ENCODE assay signal across 20 cellular contexts in the genomic region with DNA sequence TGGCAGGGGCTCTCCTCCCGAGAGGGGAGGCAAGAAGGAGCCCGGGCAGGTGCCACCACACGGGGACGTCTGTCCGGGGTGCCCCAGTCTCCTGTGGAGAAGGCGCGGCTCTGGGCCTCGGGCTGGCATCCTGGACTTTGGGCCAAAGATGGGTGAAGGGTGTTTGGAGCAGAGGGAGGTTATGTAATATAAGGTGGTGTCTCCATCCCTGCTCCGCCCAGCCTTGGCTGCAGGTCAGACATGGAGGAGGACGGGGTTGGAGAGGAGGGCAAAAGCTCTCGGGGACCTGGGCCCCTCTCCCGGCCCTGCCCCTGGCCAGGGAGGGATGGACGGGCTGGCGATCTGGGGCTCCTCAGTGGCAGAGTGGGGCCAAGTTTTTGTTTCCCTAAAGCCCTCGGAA. TPM values are rescaled to one million over a fixed set of nuclear protein-coding genes. Genes with fewer than 3 reads are reported as not detected.
DNase-seq lines count a peak whose midpoint lies in the region; ATAC-seq, FAIRE-seq and TF ChIP-seq lines count a peak whose summit lies in the region.
"Had no signal": no experiment of that assay in that cellular context is flagged by ENCODE, and none has a peak within 500 bp of the region (broad histone marks: within the 10 kb centered on the region; RNA-seq: fewer than 3 reads in every experiment).

No MANE protein-coding gene starts in this region.

- WGBS in A549 (ENCODE audit: missing lambda C conversion rate): 21% methylated on average over 15 of the region's 15 CpGs
- 21 to 58% (median 31%) methylated on average over 15 of the region's 15 CpGs for WGBS in small intestine, 3 donors

- TF ChIP-seq CTCF in A549 (IDR thresholded peaks at IDR 0.05): no peak
- no peak for TF ChIP-seq CTCF in PC-3 (conservative IDR thresholded peaks at IDR 0.05; ENCODE audit: low read depth, low read length)

- no peak overlapping the region for H3K27ac ChIP-seq in A549
- no peak overlapping the region for H3K27ac ChIP-seq in PC-3 (ENCODE audit: low read length)
- no peak overlapping the region for H3K27ac ChIP-seq in small intestine (ENCODE audit: low read depth in 1 of 2, low read length in 1 of 2)
- H3K27ac ChIP-seq: 22Rv1 had no signal

- no peaks in the 10 kb centered on the region for H3K9me3 ChIP-seq in A549
- H3K9me3 ChIP-seq in PC-3 (ENCODE audit: low read length): no peaks in the 10 kb centered on the region
- H3K9me3 ChIP-seq in small intestine (ENCODE audit: control insufficient read depth, low read depth): no peaks in the 10 kb centered on the region
- H3K9me3 ChIP-seq: HAP-1 had no signal

- DNase-seq in DMS53 (lab: John Stamatoyannopoulos, UW): peak; percentile 23
- DNase-seq in DMS53 treated with DMSO at 0.1 percent for 48 hours (lab: John Stamatoyannopoulos, UW; ENCODE audit: unreplicated experiment): no peak
- no peak for DNase-seq in A549 (ENCODE audit: low read depth in 1 of 2, low spot score in 1 of 2)
- DNase-seq in PC-3: no peak
- DNase-seq in small intestine: peak; percentile 11
- DNase-seq in left colon: no peak
- DNase-seq in A172 (ENCODE audit: low spot score): no peak
- DNase-seq: C1 segment of cervical spinal cord; Calu3; CD4-positive, alpha-beta memory T cell; COR-L47; DND-41; GOT3 had no signal

- H3K4me2 ChIP-seq in A549 (0 out of 3 replicates have a peak overlapping the region, but pooled peaks have one; percentile 7), PC-3 (ENCODE audit: low read length) (no peak overlapping the region)

- no peak for TF ChIP-seq RAD21 in A549 (conservative IDR thresholded peaks at IDR 0.05 in 1 of 2, IDR thresholded peaks at IDR 0.05 in 1 of 2)

- TF ChIP-seq POLR2A in A549 (IDR thresholded peaks at IDR 0.05; ENCODE audit: low read length): no peak

- H4K20me1 ChIP-seq in PC-3 (ENCODE audit: low read length): no peaks in the 10 kb centered on the region

- no peak overlapping the region for H3K4me3 ChIP-seq in A549
- no peak overlapping the region for H3K4me3 ChIP-seq in PC-3 (ENCODE audit: low read length)
- H3K4me3 ChIP-seq in small intestine (ENCODE audit: low read depth in 1 of 2, low read length in 2 of 2): no peak overlapping the region
- H3K4me3 ChIP-seq: HAP-1 had no signal

- H3F3A ChIP-seq in PC-3 (ENCODE audit: low read length, unreplicated experiment): no peaks in the 10 kb centered on the region

- H3K9ac ChIP-seq in PC-3 (ENCODE audit: low read length): no peak overlapping the region

- BruUV-seq in PC-3 (replicated peaks; lab: Mats Ljungman, UMichigan): no TSS peak

- no peaks in the 10 kb centered on the region for H3K79me2 ChIP-seq in PC-3 (ENCODE audit: low read length)

- CTCF ChIA-PET in A549 (lab: Yijun Ruan, JAX): interaction anchor here (1.0 kb wide), 2 partner anchors 19 to 77 kb away, joined by 3 read pairs; no protein-coding TSS in a partner anchor
- CTCF ChIA-PET in PC-3 (lab: Charles Lee): no interaction called here

- intact Hi-C loops in PC-3 (cut with micrococcal nuclease) (no loop called here), left colon (cut with DNase I, micrococcal nuclease) (no loop called here)

- H2AFZ ChIP-seq in PC-3 (ENCODE audit: low read length): no peak overlapping the region

- H3K36me3 ChIP-seq in PC-3 (ENCODE audit: low read depth, low read length) (no peaks in the 10 kb centered on the region), small intestine (ENCODE audit: control insufficient read depth in 2 of 2, insufficient read depth in 2 of 2, low read length in 2 of 2) (no peaks in the 10 kb centered on the region)
- H3K36me3 ChIP-seq: HAP-1 had no signal

- POLR2A ChIA-PET in A549 (lab: Yijun Ruan, JAX): no interaction called here
- POLR2A ChIA-PET in PC-3 (lab: Charles Lee; ENCODE audit: unreplicated experiment): no interaction called here

- H3K4me1 ChIP-seq in A549: peaks cover 9% of the 10 kb centered on the region; the same call in 2 of the 3 replicates
- no peaks in the 10 kb centered on the region for H3K4me1 ChIP-seq in PC-3 (ENCODE audit: insufficient read depth, low read length)
- H3K4me1 ChIP-seq in small intestine (ENCODE audit: control insufficient read depth in 2 of 2, insufficient read depth in 1 of 2, low read depth in 1 of 2, low read length in 1 of 2): no peaks in the 10 kb centered on the region
- H3K4me1 ChIP-seq: HAP-1 had no signal

- peaks cover 3% of the 10 kb centered on the region; the same call in 1 of the 2 replicates for H3K27me3 ChIP-seq in PC-3 (ENCODE audit: low read length)
- H3K27me3 ChIP-seq in small intestine (ENCODE audit: control insufficient read depth in 2 of 2, insufficient read depth in 2 of 2, low read length in 2 of 2): peaks cover 0 to 3% of the 10 kb centered on the region in 2 donors

- H3K9me2 ChIP-seq in PC-3 (replicated peaks; ENCODE audit: low read length): no peaks in the 10 kb centered on the region

- ATAC-seq in A549 (peak in 1 of 2 experiments; percentile 5; a peak in 1 of 6 replicates), PC-3 (peak; percentile 25; the same call in 1 of the 2 replicates), left colon (no peak)

- no peak for TF ChIP-seq EP300 in A549 (IDR thresholded peaks at IDR 0.05)

- FAIRE-seq in A549 (lab: Jason Lieb, UNC) (no peak), small intestine (lab: Jason Lieb, UNC) (no peak)
- FAIRE-seq: G401.6, GM12892, H54 had no signal

TF ChIP-seq in A549, 52 proteins besides CTCF, POLR2A, EP300 and RAD21:
- TF ChIP-seq NPAS2 (CRISPR knock-in tag; IDR thresholded peaks at IDR 0.05; ENCODE audit: borderline replicate concordance) (no peak), HOXB13 (CRISPR knock-in tag; IDR thresholded peaks at IDR 0.05; ENCODE audit: low read depth) (no peak), RNF2 (IDR thresholded peaks at IDR 0.05; ENCODE audit: borderline replicate concordance, low read depth) (no peak), E2F6 (IDR thresholded peaks at IDR 0.05; ENCODE audit: borderline replicate concordance, low read depth) (no peak), ZFP36 (IDR thresholded peaks at IDR 0.05; ENCODE audit: borderline replicate concordance, partially characterized antibody) (no peak), HDAC2 (IDR thresholded peaks at IDR 0.05) (no peak), ZNF302 (CRISPR knock-in tag; IDR thresholded peaks at IDR 0.05) (no peak), RFX5 (IDR thresholded peaks at IDR 0.05) (no peak), EHF (CRISPR knock-in tag; IDR thresholded peaks at IDR 0.05) (no peak), TP53 (CRISPR knock-in tag; IDR thresholded peaks at IDR 0.05) (no peak), PBX3 (IDR thresholded peaks at IDR 0.05) (no peak), RARB (CRISPR knock-in tag; IDR thresholded peaks at IDR 0.05) (no peak), TFCP2L1 (CRISPR knock-in tag; IDR thresholded peaks at IDR 0.05) (no peak), FOSB (CRISPR knock-in tag; IDR thresholded peaks at IDR 0.05) (no peak), CBX8 (IDR thresholded peaks at IDR 0.05) (no peak)

RNA-seq across cellular contexts. Expression of gene SOHLH1, which starts 1.2 kb away (rescaled TPM):
- polyA plus RNA-seq in A549 (2011; rRNA removed): not detected in 2 replicates
- not detected in 2 replicates for polyA plus RNA-seq in A549 (2012; cell fraction: cytosol; rRNA removed)
- not detected in 2 replicates for polyA plus RNA-seq in A549 (2012; cell fraction: nucleus; rRNA removed)
- not detected in 3 replicates for polyA plus RNA-seq in A549 (2017; fragmentation: RNase III; extraction: RNeasy Plus Mini Kit Qiagen cat#74134 plus additional on column Dnase treatment)
- not detected in 2 replicates for polyA minus RNA-seq in A549 (2011; rRNA and poly(A)+ RNA removed)
- not detected in 2 replicates for total RNA-seq in PC-3 (2014; rRNA removed)
- not detected for polyA plus RNA-seq in small intestine
- not detected for total RNA-seq in left colon
- not detected in 2 replicates for total RNA-seq in A172 (2014; rRNA removed; shearing (Covaris generic))
- total RNA-seq: A673; Calu3; CD4-positive, alpha-beta memory T cell had no signal
- polyA plus RNA-seq: BJ; CD4-positive, alpha-beta memory T cell had no signal

RNA-seq across cellular contexts. Expression of gene KCNT1, which starts 1.5 kb away (rescaled TPM):
- not detected in 2 replicates for polyA plus RNA-seq in A549 (2011; rRNA removed)
- not detected in 2 replicates for polyA plus RNA-seq in A549 (2012; cell fraction: cytosol; rRNA removed)
- 0.06 TPM in 1 of 2 replicates, not detected in the other for polyA plus RNA-seq in A549 (2012; cell fraction: nucleus; rRNA removed)
- not detected in 3 replicates for polyA plus RNA-seq in A549 (2017; fragmentation: RNase III; extraction: RNeasy Plus Mini Kit Qiagen cat#74134 plus additional on column Dnase treatment)
- not detected in 2 replicates for polyA minus RNA-seq in A549 (2011; rRNA and poly(A)+ RNA removed)
- not detected in 2 replicates for total RNA-seq in PC-3 (2014; rRNA removed)
- under 1 TPM in 1 of 3 donors, not detected in 2; 0.22 TPM for polyA plus RNA-seq in small intestine
- total RNA-seq in left colon: under 1 TPM in 1 of 2 donors, not detected in 1; 0.34 TPM
- total RNA-seq in A172 (2014; rRNA removed; shearing (Covaris generic)): not detected in 2 replicates
- total RNA-seq: A673, Calu3 had no signal
- polyA plus RNA-seq: BJ had no signal

RNA-seq across cellular contexts. Expression of gene LCN9, which starts 37.4 kb away (rescaled TPM):
- polyA plus RNA-seq in A549 (2011; rRNA removed): not detected in 2 replicates
- not detected in 2 replicates for polyA plus RNA-seq in A549 (2012; cell fraction: cytosol; rRNA removed)
- not detected in 2 replicates for polyA plus RNA-seq in A549 (2012; cell fraction: nucleus; rRNA removed)
- polyA plus RNA-seq in A549 (2017; fragmentation: RNase III; extraction: RNeasy Plus Mini Kit Qiagen cat#74134 plus additional on column Dnase treatment): not detected in 3 replicates
- polyA minus RNA-seq in A549 (2011; rRNA and poly(A)+ RNA removed): not detected in 2 replicates
- not detected in 2 replicates for total RNA-seq in PC-3 (2014; rRNA removed)
- not detected for polyA plus RNA-seq in small intestine
- not detected for total RNA-seq in left colon
- not detected in 2 replicates for total RNA-seq in A172 (2014; rRNA removed; shearing (Covaris generic))
- total RNA-seq: A673; Calu3; CD4-positive, alpha-beta memory T cell had no signal
- polyA plus RNA-seq: BJ; CD4-positive, alpha-beta memory T cell had no signal

Comparison
In these comparisons a context has a peak if more than half of its experiments do, and no peak if none do; other contexts are left out.
1. DNase-seq: peak in DMS53 (single experiment) and small intestine (single experiment); none in DMS53 treated with DMSO at 0.1 percent for 48 hours (single experiment), A549 (0 of 2), PC-3 (single experiment), left colon (0 of 2) and A172 (single experiment).